ENCODE assay signal across 26 cellular contexts in genomic region chr10:56763090-56763489, GRCh38.
"Had no signal": no experiment of that assay in that cellular context is flagged by ENCODE, and none has a peak within 500 bp of the region (broad histone marks: within the 10 kb centered on the region; RNA-seq: fewer than 3 reads in every experiment).

No MANE protein-coding gene starts in this region.

- H3K4me2 ChIP-seq: hepatocyte, neural progenitor cell had no signal

- H3K4me3 ChIP-seq: coronary artery, esophagus muscularis mucosa, gastroesophageal sphincter, heart left ventricle, hepatocyte, left lung, neural progenitor cell, psoas muscle, skin epidermis, spleen, testis, tibial artery had no signal

- H3K36me3 ChIP-seq: esophagus muscularis mucosa, gastroesophageal sphincter, heart left ventricle, left lung, neural progenitor cell, spleen, tibial artery had no signal

- H3K4me1 ChIP-seq: esophagus muscularis mucosa, foreskin keratinocyte, gastroesophageal sphincter, heart left ventricle, left lung, neural progenitor cell, psoas muscle, spleen, testis, tibial artery had no signal

- H3K27ac ChIP-seq: coronary artery, esophagus muscularis mucosa, foreskin keratinocyte, gastroesophageal sphincter, heart left ventricle, hepatocyte, left lung, neural progenitor cell, psoas muscle, skin epidermis, spleen, testis, tibial artery had no signal

- ATAC-seq: foreskin keratinocyte; gastroesophageal sphincter; heart left ventricle; left cardiac atrium; left lung; naive thymus-derived CD4-positive, alpha-beta T cell; psoas muscle; right cardiac atrium; stimulated activated memory B cell treated with anti-CD40 and anti-IgM and Interleukin-4, amounts not matched to agents 10 μg/mL and 1 μg/mL and 100 μg/mL, for 72 hours; stimulated activated naive CD8-positive, alpha-beta T cell treated with anti-CD3 and anti-CD28 coated beads, Interleukin-15, Interleukin-2, amounts not matched to agents 100 U/mL and 50 U/mL, for 24 hours had no signal

- H3K27me3 ChIP-seq: esophagus muscularis mucosa, foreskin keratinocyte, gastroesophageal sphincter, heart left ventricle, hepatocyte, left lung, neural progenitor cell, spleen, testis, tibial artery had no signal

- FAIRE-seq: endothelial cell of umbilical vein, islet of Langerhans had no signal

- H3K9ac ChIP-seq: neural progenitor cell had no signal

- DNase-seq: dermis blood vessel endothelial cell; effector memory CD4-positive, alpha-beta T cell; foreskin keratinocyte; heart left ventricle; left cardiac atrium; left lung; mesenchymal stem cell; midbrain; naive thymus-derived CD4-positive, alpha-beta T cell; psoas muscle; right cardiac atrium; spleen; stimulated activated CD4-positive, alpha-beta T cell treated with anti-CD3 and anti-CD28 coated beads, Interleukin-4, amount 100 ng/mL, for 4 hours; stimulated activated naive CD8-positive, alpha-beta T cell treated with anti-CD3 and anti-CD28 coated beads, Interleukin-15, Interleukin-2, amounts not matched to agents 100 U/mL and 50 U/mL, for 24 hours; substantia nigra; testis; tibial artery had no signal

- H3K79me2 ChIP-seq: hepatocyte had no signal
